ENCODE assay signal across 23 cellular contexts in genomic region chr10:79125092-79125491, GRCh38.
"Had no signal": no experiment of that assay in that cellular context is flagged by ENCODE, and none has a peak within 500 bp of the region (broad histone marks: within the 10 kb centered on the region; RNA-seq: fewer than 3 reads in every experiment).

No MANE protein-coding gene starts in this region.

- H3K27ac ChIP-seq: epithelial cell of prostate, neutrophil, tibial artery had no signal

- H3K27ac Mint-ChIP-seq: activated CD4-positive, alpha-beta T cell treated with anti-CD3 and anti-CD28 coated beads, Interleukin-2, amount 10 ng/mL, durations not matched to agents 24 days and 14 days; activated CD8-positive, alpha-beta T cell treated with anti-CD3 and anti-CD28 coated beads for 36 hours; activated T-cell treated with anti-CD3 and anti-CD28 coated beads, Interleukin-2, amount 50 U/mL, for 24 hours; activated T-helper 2 cell treated with anti-CD3 and anti-CD28 coated beads, Interferon-gamma antibody, Interleukin-2, Interleukin-4, amounts not matched to agents 10 μg/mL and 5 μg/mL and 100 μg/mL, durations not matched to agents 14 hours and 24 hours and 36 hours; stimulated activated naive B cell treated with anti-CD40 and anti-IgM and Interleukin-4, amounts not matched to agents 10 μg/mL and 1 μg/mL and 100 μg/mL, for 72 hours had no signal

- H3K27me3 Mint-ChIP-seq: activated CD4-positive, alpha-beta T cell treated with anti-CD3 and anti-CD28 coated beads, Interleukin-2, amount 10 ng/mL, durations not matched to agents 24 days and 14 days; activated CD8-positive, alpha-beta T cell treated with anti-CD3 and anti-CD28 coated beads for 36 hours; activated naive CD8-positive, alpha-beta T cell treated with anti-CD3 and anti-CD28 coated beads, Interleukin-2, amount 10 ng/mL, durations not matched to agents 7 days and 5 days; activated T-cell treated with anti-CD3 and anti-CD28 coated beads, Interleukin-2, amount 50 U/mL, for 24 hours; stimulated activated naive B cell treated with anti-CD40 and anti-IgM and Interleukin-4, amounts not matched to agents 10 μg/mL and 1 μg/mL and 100 μg/mL, for 72 hours had no signal

- ATAC-seq: activated CD8-positive, alpha-beta T cell treated with anti-CD3 and anti-CD28 coated beads for 36 hours; body of pancreas; lower lobe of right lung; natural killer cell; pancreas; sciatic nerve; stimulated activated naive B cell treated with anti-CD40 and anti-IgM and Interleukin-4, amounts not matched to agents 10 μg/mL and 1 μg/mL and 100 μg/mL, for 72 hours had no signal

- DNase-seq: activated CD4-positive, alpha-beta T cell treated with anti-CD3 and anti-CD28 coated beads, Interleukin-2, amount 10 ng/mL, durations not matched to agents 24 days and 14 days; activated CD8-positive, alpha-beta T cell treated with anti-CD3 and anti-CD28 coated beads for 36 hours; activated naive CD4-positive, alpha-beta T cell treated with Interleukin-2 at 50 U/mL for 16 hours; activated naive CD8-positive, alpha-beta T cell treated with anti-CD3 and anti-CD28 coated beads, Interleukin-2, amount 10 ng/mL, durations not matched to agents 7 days and 5 days; activated T-cell treated with anti-CD3 and anti-CD28 coated beads, Interleukin-2, amount 50 U/mL, for 24 hours; body of pancreas; caudate nucleus; dorsolateral prefrontal cortex; foreskin fibroblast; hypothalamus; islet precursor cell; left colon; lower lobe of right lung; natural killer cell; pancreas; stimulated activated naive B cell treated with anti-CD40 and anti-IgM and Interleukin-4, amounts not matched to agents 10 μg/mL and 1 μg/mL and 100 μg/mL, for 72 hours; T1000; tibial artery had no signal

- H3K36me3 Mint-ChIP-seq: activated naive CD8-positive, alpha-beta T cell treated with anti-CD3 and anti-CD28 coated beads, Interleukin-2, amount 10 ng/mL, durations not matched to agents 7 days and 5 days; natural killer cell had no signal

- H3K4me1 Mint-ChIP-seq: stimulated activated naive B cell treated with anti-CD40 and anti-IgM and Interleukin-4, amounts not matched to agents 10 μg/mL and 1 μg/mL and 100 μg/mL, for 72 hours had no signal

- H3K9me3 ChIP-seq: body of pancreas, lower lobe of right lung, neutrophil, pancreas, tibial artery had no signal

- FAIRE-seq: pancreas, urothelium cell line had no signal

- H3K4me3 ChIP-seq: body of pancreas, dorsolateral prefrontal cortex, lower lobe of right lung, pancreas, tibial artery had no signal

- H3K27me3 ChIP-seq: body of pancreas, dorsolateral prefrontal cortex, neutrophil, pancreas, tibial artery had no signal

- H3K9me3 Mint-ChIP-seq: activated CD4-positive, alpha-beta T cell treated with anti-CD3 and anti-CD28 coated beads, Interleukin-2, amount 10 ng/mL, durations not matched to agents 24 days and 14 days; activated CD8-positive, alpha-beta T cell treated with anti-CD3 and anti-CD28 coated beads for 36 hours; activated naive CD8-positive, alpha-beta T cell treated with anti-CD3 and anti-CD28 coated beads, Interleukin-2, amount 10 ng/mL, durations not matched to agents 7 days and 5 days; activated T-cell treated with anti-CD3 and anti-CD28 coated beads, Interleukin-2, amount 50 U/mL, for 24 hours; activated T-helper 2 cell treated with anti-CD3 and anti-CD28 coated beads, Interferon-gamma antibody, Interleukin-2, Interleukin-4, amounts not matched to agents 10 μg/mL and 5 μg/mL and 100 μg/mL, durations not matched to agents 14 hours and 24 hours and 36 hours; natural killer cell; stimulated activated naive B cell treated with anti-CD40 and anti-IgM and Interleukin-4, amounts not matched to agents 10 μg/mL and 1 μg/mL and 100 μg/mL, for 72 hours had no signal

- H3K4me3 Mint-ChIP-seq: activated CD4-positive, alpha-beta T cell treated with anti-CD3 and anti-CD28 coated beads, Interleukin-2, amount 10 ng/mL, durations not matched to agents 24 days and 14 days; activated CD8-positive, alpha-beta T cell treated with anti-CD3 and anti-CD28 coated beads for 36 hours; activated naive CD8-positive, alpha-beta T cell treated with anti-CD3 and anti-CD28 coated beads, Interleukin-2, amount 10 ng/mL, durations not matched to agents 7 days and 5 days; activated T-cell treated with anti-CD3 and anti-CD28 coated beads, Interleukin-2, amount 50 U/mL, for 24 hours; stimulated activated naive B cell treated with anti-CD40 and anti-IgM and Interleukin-4, amounts not matched to agents 10 μg/mL and 1 μg/mL and 100 μg/mL, for 72 hours had no signal
